Comparison of ENCODE assay signal across 1 cellular context in genomic region chr18:12948055-12948804, GRCh38.
TF ChIP-seq lines count a peak whose summit lies in the region.

No MANE protein-coding gene starts in this region.

TF ChIP-seq in HepG2, 621 proteins besides CTCF, POLR2A, EP300 and RAD21 (continued from another document and continues in another):
- TF ChIP-seq ZBED4 (CRISPR knock-in tag; IDR thresholded peaks at IDR 0.05; ENCODE audit: borderline replicate concordance): no peak; the same call in 1 of the 2 replicates
- TF ChIP-seq NFKBIZ (CRISPR knock-in tag; IDR thresholded peaks at IDR 0.05): 0 out of 2 replicates have a peak, but pooled peaks have one; percentile 48
- peak; percentile 95 for TF ChIP-seq ISX (CRISPR knock-in tag; conservative IDR thresholded peaks at IDR 0.05)
- no peak for TF ChIP-seq TP53 (CRISPR knock-in tag; conservative IDR thresholded peaks at IDR 0.05)
- peak; percentile 92 for TF ChIP-seq ZBTB2 (CRISPR knock-in tag; IDR thresholded peaks at IDR 0.05; ENCODE audit: low read depth)
- TF ChIP-seq MXD4 (CRISPR knock-in tag; IDR thresholded peaks at IDR 0.05): peak; percentile 90; the same call in 1 of the 2 replicates
- TF ChIP-seq SNAPC2 (CRISPR knock-in tag; IDR thresholded peaks at IDR 0.05): peak; percentile 94
- no peak for TF ChIP-seq CHD4 (IDR thresholded peaks at IDR 0.05; ENCODE audit: borderline replicate concordance, low read length)
- no peak for TF ChIP-seq CEBPB (IDR thresholded peaks at IDR 0.05; ENCODE audit: borderline replicate concordance, low read depth, low read length)
- TF ChIP-seq AFF4 (CRISPR knock-in tag; IDR thresholded peaks at IDR 0.05): no peak
- TF ChIP-seq SP2 (CRISPR knock-in tag; IDR thresholded peaks at IDR 0.05): peak; percentile 45; the same call in 1 of the 2 replicates
- TF ChIP-seq KAT8 (CRISPR knock-in tag; IDR thresholded peaks at IDR 0.05): no peak
- peak; percentile 94 for TF ChIP-seq ZNF605 (CRISPR knock-in tag; IDR thresholded peaks at IDR 0.05)
- no peak for TF ChIP-seq ZNF530 (CRISPR knock-in tag; IDR thresholded peaks at IDR 0.05; ENCODE audit: low read depth)
- TF ChIP-seq ZNF546 (CRISPR knock-in tag; conservative IDR thresholded peaks at IDR 0.05): peak; percentile 99
- TF ChIP-seq, protein P1, sequence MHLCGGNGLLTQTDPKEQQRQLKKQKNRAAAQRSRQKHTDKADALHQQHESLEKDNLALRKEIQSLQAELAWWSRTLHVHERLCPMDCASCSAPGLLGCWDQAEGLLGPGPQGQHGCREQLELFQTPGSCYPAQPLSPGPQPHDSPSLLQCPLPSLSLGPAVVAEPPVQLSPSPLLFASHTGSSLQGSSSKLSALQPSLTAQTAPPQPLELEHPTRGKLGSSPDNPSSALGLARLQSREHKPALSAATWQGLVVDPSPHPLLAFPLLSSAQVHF (CRISPR knock-in tag; IDR thresholded peaks at IDR 0.05): peak; percentile 96
- 0 out of 2 replicates have a peak, but pooled peaks have one; percentile 63 for TF ChIP-seq ZNF878 (CRISPR knock-in tag; IDR thresholded peaks at IDR 0.05)
- 0 out of 2 replicates have a peak, but pooled peaks have one; percentile 76 for TF ChIP-seq CSRNP2 (CRISPR knock-in tag; conservative IDR thresholded peaks at IDR 0.05; ENCODE audit: low read depth)
- TF ChIP-seq ZBTB44 (CRISPR knock-in tag; IDR thresholded peaks at IDR 0.05): 0 out of 2 replicates have a peak, but pooled peaks have one; percentile 53
- peak; percentile 91 for TF ChIP-seq POLR2G (IDR thresholded peaks at IDR 0.05; ENCODE audit: low read depth, low read length)
- TF ChIP-seq CHCHD3 (CRISPR knock-in tag; IDR thresholded peaks at IDR 0.05): peak; percentile 94; the same call in 1 of the 2 replicates
- TF ChIP-seq MED1 (CRISPR knock-in tag; IDR thresholded peaks at IDR 0.05): peak; percentile 85
- peak; percentile 95 for TF ChIP-seq ZFAT (CRISPR knock-in tag; conservative IDR thresholded peaks at IDR 0.05)
- no peak; the same call in 1 of the 2 replicates for TF ChIP-seq GATAD1 (CRISPR knock-in tag; IDR thresholded peaks at IDR 0.05)
- peak; percentile 89; the same call in 1 of the 2 replicates for TF ChIP-seq ZNF841 (CRISPR knock-in tag; IDR thresholded peaks at IDR 0.05; ENCODE audit: borderline replicate concordance)
- peak; percentile 50 for TF ChIP-seq CBX1 (IDR thresholded peaks at IDR 0.05; ENCODE audit: low read depth)
- TF ChIP-seq, protein P2, sequence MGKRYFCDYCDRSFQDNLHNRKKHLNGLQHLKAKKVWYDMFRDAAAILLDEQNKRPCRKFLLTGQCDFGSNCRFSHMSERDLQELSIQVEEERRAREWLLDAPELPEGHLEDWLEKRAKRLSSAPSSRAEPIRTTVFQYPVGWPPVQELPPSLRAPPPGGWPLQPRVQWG (CRISPR knock-in tag; IDR thresholded peaks at IDR 0.05; ENCODE audit: borderline replicate concordance, low read depth): no peak; the same call in 1 of the 2 replicates
- TF ChIP-seq FOXA1 (IDR thresholded peaks at IDR 0.05): no peak
- TF ChIP-seq FOXA1 (CRISPR knock-in tag; IDR thresholded peaks at IDR 0.05): peak; percentile 41; the same call in 1 of the 2 replicates
- no peak for TF ChIP-seq PTBP1 (IDR thresholded peaks at IDR 0.05; ENCODE audit: low read depth, low read length, poor library complexity, severe bottlenecking)
- no peak for TF ChIP-seq PLRG1 (conservative IDR thresholded peaks at IDR 0.05)
- 0 out of 2 replicates have a peak, but pooled peaks have one; percentile 61 for TF ChIP-seq ZC3H4 (CRISPR knock-in tag; IDR thresholded peaks at IDR 0.05; ENCODE audit: borderline replicate concordance)
- no peak for TF ChIP-seq PHF21A (CRISPR knock-in tag; IDR thresholded peaks at IDR 0.05)
- TF ChIP-seq ZNF629 (CRISPR knock-in tag; conservative IDR thresholded peaks at IDR 0.05): peak; percentile 59
- TF ChIP-seq, protein P3, sequence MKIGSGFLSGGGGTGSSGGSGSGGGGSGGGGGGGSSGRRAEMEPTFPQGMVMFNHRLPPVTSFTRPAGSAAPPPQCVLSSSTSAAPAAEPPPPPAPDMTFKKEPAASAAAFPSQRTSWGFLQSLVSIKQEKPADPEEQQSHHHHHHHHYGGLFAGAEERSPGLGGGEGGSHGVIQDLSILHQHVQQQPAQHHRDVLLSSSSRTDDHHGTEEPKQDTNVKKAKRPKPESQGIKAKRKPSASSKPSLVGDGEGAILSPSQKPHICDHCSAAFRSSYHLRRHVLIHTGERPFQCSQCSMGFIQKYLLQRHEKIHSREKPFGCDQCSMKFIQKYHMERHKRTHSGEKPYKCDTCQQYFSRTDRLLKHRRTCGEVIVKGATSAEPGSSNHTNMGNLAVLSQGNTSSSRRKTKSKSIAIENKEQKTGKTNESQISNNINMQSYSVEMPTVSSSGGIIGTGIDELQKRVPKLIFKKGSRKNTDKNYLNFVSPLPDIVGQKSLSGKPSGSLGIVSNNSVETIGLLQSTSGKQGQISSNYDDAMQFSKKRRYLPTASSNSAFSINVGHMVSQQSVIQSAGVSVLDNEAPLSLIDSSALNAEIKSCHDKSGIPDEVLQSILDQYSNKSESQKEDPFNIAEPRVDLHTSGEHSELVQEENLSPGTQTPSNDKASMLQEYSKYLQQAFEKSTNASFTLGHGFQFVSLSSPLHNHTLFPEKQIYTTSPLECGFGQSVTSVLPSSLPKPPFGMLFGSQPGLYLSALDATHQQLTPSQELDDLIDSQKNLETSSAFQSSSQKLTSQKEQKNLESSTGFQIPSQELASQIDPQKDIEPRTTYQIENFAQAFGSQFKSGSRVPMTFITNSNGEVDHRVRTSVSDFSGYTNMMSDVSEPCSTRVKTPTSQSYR (CRISPR knock-in tag; IDR thresholded peaks at IDR 0.05; ENCODE audit: borderline replicate concordance): peak; percentile 20; the same call in 1 of the 2 replicates
- TF ChIP-seq, protein P4, sequence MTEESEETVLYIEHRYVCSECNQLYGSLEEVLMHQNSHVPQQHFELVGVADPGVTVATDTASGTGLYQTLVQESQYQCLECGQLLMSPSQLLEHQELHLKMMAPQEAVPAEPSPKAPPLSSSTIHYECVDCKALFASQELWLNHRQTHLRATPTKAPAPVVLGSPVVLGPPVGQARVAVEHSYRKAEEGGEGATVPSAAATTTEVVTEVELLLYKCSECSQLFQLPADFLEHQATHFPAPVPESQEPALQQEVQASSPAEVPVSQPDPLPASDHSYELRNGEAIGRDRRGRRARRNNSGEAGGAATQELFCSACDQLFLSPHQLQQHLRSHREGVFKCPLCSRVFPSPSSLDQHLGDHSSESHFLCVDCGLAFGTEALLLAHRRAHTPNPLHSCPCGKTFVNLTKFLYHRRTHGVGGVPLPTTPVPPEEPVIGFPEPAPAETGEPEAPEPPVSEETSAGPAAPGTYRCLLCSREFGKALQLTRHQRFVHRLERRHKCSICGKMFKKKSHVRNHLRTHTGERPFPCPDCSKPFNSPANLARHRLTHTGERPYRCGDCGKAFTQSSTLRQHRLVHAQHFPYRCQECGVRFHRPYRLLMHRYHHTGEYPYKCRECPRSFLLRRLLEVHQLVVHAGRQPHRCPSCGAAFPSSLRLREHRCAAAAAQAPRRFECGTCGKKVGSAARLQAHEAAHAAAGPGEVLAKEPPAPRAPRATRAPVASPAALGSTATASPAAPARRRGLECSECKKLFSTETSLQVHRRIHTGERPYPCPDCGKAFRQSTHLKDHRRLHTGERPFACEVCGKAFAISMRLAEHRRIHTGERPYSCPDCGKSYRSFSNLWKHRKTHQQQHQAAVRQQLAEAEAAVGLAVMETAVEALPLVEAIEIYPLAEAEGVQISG (CRISPR knock-in tag; IDR thresholded peaks at IDR 0.05): peak; percentile 93
- no peak for TF ChIP-seq EHMT2 (IDR thresholded peaks at IDR 0.05; ENCODE audit: borderline replicate concordance, low read depth, low read length)
- TF ChIP-seq KLF13 (CRISPR knock-in tag; IDR thresholded peaks at IDR 0.05): 0 out of 2 replicates have a peak, but pooled peaks have one; percentile 65
